ENCODE assay signal across 2 cellular contexts in genomic region chr18:58559427-58560186, GRCh38.
TF ChIP-seq lines count a peak whose summit lies in the region.

No MANE protein-coding gene starts in this region.

TF ChIP-seq in HepG2, 621 proteins besides CTCF, POLR2A, EP300 and RAD21:
- TF ChIP-seq TCF12 (IDR thresholded peaks at IDR 0.05) (no peak), TCF12 (CRISPR knock-in tag; IDR thresholded peaks at IDR 0.05) (no peak), LCORL (IDR thresholded peaks at IDR 0.05) (peak; percentile 39; the same call in 1 of the 2 replicates), LCORL (CRISPR knock-in tag; IDR thresholded peaks at IDR 0.05) (no peak)
TF ChIP-seq in HepG2: peak in this region for 1.

TF ChIP-seq in GM23338, 12 proteins besides CTCF, POLR2A, EP300 and RAD21:
- no peak for TF ChIP-seq JUNB (IDR thresholded peaks at IDR 0.05; ENCODE audit: unreplicated experiment)
